ENCODE assay signal across 17 cellular contexts in genomic region chr1:41927118-41927517, GRCh38. TPM values are rescaled to one million over a fixed set of nuclear protein-coding genes. Genes with fewer than 3 reads are reported as not detected.
DNase-seq lines count a peak whose midpoint lies in the region; ATAC-seq and TF ChIP-seq lines count a peak whose summit lies in the region.
"Had no signal": no experiment of that assay in that cellular context is flagged by ENCODE, and none has a peak within 500 bp of the region (broad histone marks: within the 10 kb centered on the region; RNA-seq: fewer than 3 reads in every experiment).

No MANE protein-coding gene starts in this region.

- H3K27me3 Mint-ChIP-seq in progenitor cell of endocrine pancreas: peaks cover 16% of the 10 kb centered on the region
- no peaks in the 10 kb centered on the region for H3K27me3 Mint-ChIP-seq in activated CD8-positive, alpha-beta T cell treated with anti-CD3 and anti-CD28 coated beads for 36 hours

- no peaks in the 10 kb centered on the region for H3K36me3 Mint-ChIP-seq in progenitor cell of endocrine pancreas (ENCODE audit: insufficient read depth)
- no peaks in the 10 kb centered on the region for H3K36me3 Mint-ChIP-seq in activated CD8-positive, alpha-beta T cell treated with anti-CD3 and anti-CD28 coated beads for 36 hours (ENCODE audit: low read depth)

- H3K9me3 Mint-ChIP-seq in progenitor cell of endocrine pancreas (ENCODE audit: low read depth): peaks cover 3% of the 10 kb centered on the region
- H3K9me3 Mint-ChIP-seq in activated CD8-positive, alpha-beta T cell treated with anti-CD3 and anti-CD28 coated beads for 36 hours: peaks cover 5% of the 10 kb centered on the region

- CTCF ChIA-PET in activated CD8-positive, alpha-beta T cell treated with anti-CD3 and anti-CD28 coated beads for 36 hours (lab: Charles Lee): interaction anchor here (1.7 kb wide), 1 partner anchor 10 kb away, joined by 4 read pairs; no protein-coding TSS in a partner anchor

- H3K4me1 Mint-ChIP-seq in progenitor cell of endocrine pancreas (ENCODE audit: low read depth): peaks cover 14% of the 10 kb centered on the region
- no peaks in the 10 kb centered on the region for H3K4me1 Mint-ChIP-seq in activated CD8-positive, alpha-beta T cell treated with anti-CD3 and anti-CD28 coated beads for 36 hours (ENCODE audit: low read depth)
- H3K4me1 Mint-ChIP-seq: H9 had no signal

- no peak overlapping the region for H3K4me3 Mint-ChIP-seq in progenitor cell of endocrine pancreas (ENCODE audit: low read depth)
- no peak overlapping the region for H3K4me3 Mint-ChIP-seq in activated CD8-positive, alpha-beta T cell treated with anti-CD3 and anti-CD28 coated beads for 36 hours
- H3K4me3 Mint-ChIP-seq: H9 had no signal

- DNase-seq in NCI-H1417 (lab: John Stamatoyannopoulos, UW) (peak in 2 of 3 experiments; percentile 10 to 54), NCI-H1417 treated with DMSO at 0.1 percent for 48 hours (lab: John Stamatoyannopoulos, UW) (no peak), NCI-H146 treated with DMSO at 0.1 percent for 48 hours (lab: John Stamatoyannopoulos, UW; ENCODE audit: unreplicated experiment) (peak; percentile 43), SHP77 (lab: John Stamatoyannopoulos, UW) (peak; percentile 73 to 80), progenitor cell of endocrine pancreas (ENCODE audit: low spot score, unreplicated experiment) (no peak)
- no peak for DNase-seq in stimulated activated CD4-positive, alpha-beta T cell treated with anti-CD3 and anti-CD28 coated beads, Interleukin-4, amount 100 ng/mL, for 1 hour
- DNase-seq in activated CD8-positive, alpha-beta T cell treated with anti-CD3 and anti-CD28 coated beads for 36 hours: no peak
- no peak for DNase-seq in activated effector memory CD4-positive, alpha-beta T cell treated with anti-CD3 and anti-CD28 coated beads, Interleukin-2, amount 50 U/mL, for 16 hours
- DNase-seq: H9; IMR-90; Karpas-422; MG63; NCI-H1105; NCI-H1930; NCI-H2171; NCI-H510A treated with DMSO at 0.1 percent for 48 hours; NK-92 treated with Interleukin-12 subunit alpha and Interleukin-12 subunit beta, amount 100 ng/mL, for 24 hours had no signal

- H3K27ac Mint-ChIP-seq in progenitor cell of endocrine pancreas: peak overlapping the region; percentile 62
- H3K27ac Mint-ChIP-seq in activated CD8-positive, alpha-beta T cell treated with anti-CD3 and anti-CD28 coated beads for 36 hours: no peak overlapping the region
- H3K27ac Mint-ChIP-seq: H9 had no signal

- ATAC-seq in activated CD8-positive, alpha-beta T cell treated with anti-CD3 and anti-CD28 coated beads for 36 hours: no peak

- no peak for TF ChIP-seq CTCF in progenitor cell of endocrine pancreas (IDR thresholded peaks at IDR 0.05; ENCODE audit: unreplicated experiment)
- no peak for TF ChIP-seq CTCF in activated CD8-positive, alpha-beta T cell treated with anti-CD3 and anti-CD28 coated beads for 36 hours (IDR thresholded peaks at IDR 0.05)

- intact Hi-C loops in activated CD8-positive, alpha-beta T cell treated with anti-CD3 and anti-CD28 coated beads for 36 hours (cut with micrococcal nuclease): no loop called here

- POLR2A ChIA-PET in activated CD8-positive, alpha-beta T cell treated with anti-CD3 and anti-CD28 coated beads for 36 hours (lab: Charles Lee): no interaction called here

RNA-seq across cellular contexts. Expression of gene HIVEP3, which starts 8.4 kb away (rescaled TPM):
- total RNA-seq in progenitor cell of endocrine pancreas: 1.1 and 1.6 TPM in 2 replicates
- total RNA-seq in activated CD8-positive, alpha-beta T cell treated with anti-CD3 and anti-CD28 coated beads for 36 hours: 10 to 100 TPM; 18.6 to 20.4 TPM

Comparison
In these comparisons a context has a peak if more than half of its experiments do, and no peak if none do; other contexts are left out.
1. DNase-seq: peak in NCI-H1417 (2 of 3), NCI-H146 treated with DMSO at 0.1 percent for 48 hours (single experiment) and SHP77 (2 of 2); none in NCI-H1417 treated with DMSO at 0.1 percent for 48 hours (single experiment), progenitor cell of endocrine pancreas (single experiment), stimulated activated CD4-positive, alpha-beta T cell treated with anti-CD3 and anti-CD28 coated beads, Interleukin-4, amount 100 ng/mL, for 1 hour (single experiment), activated CD8-positive, alpha-beta T cell treated with anti-CD3 and anti-CD28 coated beads for 36 hours (single experiment) and activated effector memory CD4-positive, alpha-beta T cell treated with anti-CD3 and anti-CD28 coated beads, Interleukin-2, amount 50 U/mL, for 16 hours (single experiment).